In the genomic region with DNA sequence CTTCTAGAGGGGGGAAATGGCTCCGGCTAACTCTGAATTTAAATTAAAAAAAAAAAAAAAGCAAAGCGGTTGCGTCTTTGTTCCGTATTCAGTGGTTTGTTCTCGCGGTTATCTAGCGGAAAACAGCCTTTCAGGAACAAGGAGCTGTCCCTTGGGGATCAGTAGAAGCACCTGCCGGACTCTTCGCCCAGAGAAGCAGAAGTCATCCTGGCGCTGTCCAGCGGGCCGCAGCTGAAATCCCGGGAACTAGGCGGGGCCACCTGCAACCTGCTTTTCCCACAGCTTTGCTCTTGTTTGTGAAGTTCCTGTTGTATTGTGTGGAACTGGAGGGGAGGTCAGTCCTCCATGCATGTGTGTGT, we compare ENCODE assay signal across 10 cellular contexts. TPM values are rescaled to one million over a fixed set of nuclear protein-coding genes. Genes with fewer than 3 reads are reported as not detected.
DNase-seq lines count a peak whose midpoint lies in the region; TF ChIP-seq lines count a peak whose summit lies in the region.
"Had no signal": no experiment of that assay in that cellular context is flagged by ENCODE, and none has a peak within 500 bp of the region (broad histone marks: within the 10 kb centered on the region; RNA-seq: fewer than 3 reads in every experiment).

No MANE protein-coding gene starts in this region.

- peak; percentile 7 for DNase-seq in DMS153 (lab: John Stamatoyannopoulos, UW)
- DNase-seq in DMS153 treated with DMSO at 0.1 percent for 48 hours (lab: John Stamatoyannopoulos, UW; ENCODE audit: unreplicated experiment), result no peak
- peak; percentile 7 for DNase-seq in NCI-H460 (ENCODE audit: extremely low read depth, low read depth)
- DNase-seq in fibroblast of mammary gland (ENCODE audit: low read depth), result peak; percentile 47
- DNase-seq in non-pigmented ciliary epithelial cell (ENCODE audit: low read depth), result peak; percentile 6
- DNase-seq in lower leg skin (ENCODE audit: low spot score in 2 of 2), result no peak
- DNase-seq in NK-92 (lab: John Stamatoyannopoulos, UW; ENCODE audit: unreplicated experiment), result no peak
- DNase-seq in COR-L47 (lab: John Stamatoyannopoulos, UW), result no peak

- WGBS in lower leg skin, 2 donors, result 4 to 7% methylated on average over 14 of the region's 14 CpGs

- intact Hi-C loops in lower leg skin (cut with DNase I; ENCODE audit: low total_unique reads), result no loop called here

- no peak for TF ChIP-seq POLR2A in lower leg skin (IDR thresholded peaks at IDR 0.05)

- H3K4me3 ChIP-seq in fibroblast of mammary gland (ENCODE audit: control insufficient read depth, low read depth, low read length), result no peak overlapping the region
- H3K4me3 ChIP-seq in lower leg skin (ENCODE audit: low read depth, poor library complexity, severe bottlenecking), result no peak overlapping the region

- TF ChIP-seq CTCF in fibroblast of mammary gland (conservative IDR thresholded peaks at IDR 0.05; ENCODE audit: control insufficient read depth, insufficient read depth, low read depth, low read length) (no peak), lower leg skin (IDR thresholded peaks at IDR 0.05) (no peak)

RNA-seq across cellular contexts. Expression of gene GJE1, which starts 43.9 kb away (rescaled TPM):
- total RNA-seq in NCI-H460 (2014; rRNA removed; shearing (Covaris generic)), result not detected in 2 replicates
- polyA plus RNA-seq in NCI-H460 (2014; cell fraction: nucleus; rRNA removed), result not detected in 2 replicates
- not detected for total RNA-seq in lower leg skin
- total RNA-seq: glomerular endothelial cell, ureter had no signal

RNA-seq across cellular contexts. Expression of gene NMBR, which starts 58.1 kb away (rescaled TPM):
- not detected in 2 replicates for total RNA-seq in NCI-H460 (2014; rRNA removed; shearing (Covaris generic))
- polyA plus RNA-seq in NCI-H460 (2014; cell fraction: nucleus; rRNA removed), result not detected in 2 replicates
- total RNA-seq in lower leg skin, result not detected
- total RNA-seq: glomerular endothelial cell, ureter had no signal

RNA-seq across cellular contexts. Expression of gene VTA1, which starts 58.2 kb away (rescaled TPM):
- 43.9 and 46.0 TPM in 2 replicates for total RNA-seq in NCI-H460 (2014; rRNA removed; shearing (Covaris generic))
- 18.2 and 39.5 TPM in 2 replicates for polyA plus RNA-seq in NCI-H460 (2014; cell fraction: nucleus; rRNA removed)
- total RNA-seq in lower leg skin, result 10 to 100 TPM; 40.9 to 54.5 (median 49.5) TPM

Comparison
In these comparisons a context has a peak if more than half of its experiments do, and no peak if none do; other contexts are left out.
1. DNase-seq: peak in DMS153 (single experiment), NCI-H460 (single experiment), fibroblast of mammary gland (single experiment) and non-pigmented ciliary epithelial cell (single experiment); none in DMS153 treated with DMSO at 0.1 percent for 48 hours (single experiment), lower leg skin (0 of 2), NK-92 (single experiment) and COR-L47 (single experiment).